10 cellular contexts compared by ENCODE assay signal in the genomic region with DNA sequence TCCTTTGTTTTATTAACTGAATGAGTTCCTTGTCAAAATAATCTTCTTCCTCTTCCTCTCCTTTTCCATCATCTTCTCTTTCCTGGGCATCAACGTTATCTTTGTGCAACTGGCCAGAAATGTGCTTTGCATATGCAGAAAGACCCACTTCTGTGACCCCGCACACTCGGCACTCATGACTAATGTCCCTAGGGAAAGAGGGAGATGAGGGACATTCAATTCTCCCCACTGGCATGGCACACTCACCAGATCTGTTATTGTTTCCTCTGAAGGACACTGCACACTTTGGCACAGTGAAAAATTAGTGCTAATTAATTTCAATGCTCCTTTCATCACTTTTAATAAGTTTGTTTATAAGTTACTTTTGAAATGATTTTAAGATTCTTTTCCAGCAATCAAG. TPM values are rescaled to one million over a fixed set of nuclear protein-coding genes. Genes with fewer than 3 reads are reported as not detected.
DNase-seq lines count a peak whose midpoint lies in the region; ATAC-seq and TF ChIP-seq lines count a peak whose summit lies in the region.
"Had no signal": no experiment of that assay in that cellular context is flagged by ENCODE, and none has a peak within 500 bp of the region (broad histone marks: within the 10 kb centered on the region; RNA-seq: fewer than 3 reads in every experiment).

No MANE protein-coding gene starts in this region.

- TF ChIP-seq CTCF in chondrocyte (IDR thresholded peaks at IDR 0.05): no peak

- no peaks in the 10 kb centered on the region for H3K27me3 Mint-ChIP-seq in chondrocyte (ENCODE audit: low read depth)

- H3K79me1 ChIP-seq in mesendoderm (ENCODE audit: low read length): no peaks in the 10 kb centered on the region

- peak overlapping the region; percentile 99 for H3K27ac Mint-ChIP-seq in chondrocyte (ENCODE audit: unreplicated experiment)
- H3K27ac Mint-ChIP-seq: T-helper 1 cell treated with Interleukin-12 subunit alpha and Interleukin-12 subunit beta and Interleukin-4 antibody, amounts not matched to agents 30 μg/mL and 1 μg/mL, for 36 hours had no signal

- peaks cover 56% of the 10 kb centered on the region for H3K4me1 Mint-ChIP-seq in chondrocyte (ENCODE audit: low read depth)

- WGBS in mesendoderm (ENCODE audit: extremely low coverage, insufficient coverage, low lambda C conversion rate): no CpG with 5 or more reads among the region's 3 CpGs

- H2BK5ac ChIP-seq in mesendoderm (ENCODE audit: low read length): no peak overlapping the region

- no peak overlapping the region for H2BK120ac ChIP-seq in mesendoderm (ENCODE audit: low read depth, low read length)

- H3K9me3 ChIP-seq in HUES6 (ENCODE audit: control insufficient read depth, insufficient read depth, low read depth, low read length): no peaks in the 10 kb centered on the region

- no peaks in the 10 kb centered on the region for H3K9me3 Mint-ChIP-seq in chondrocyte (ENCODE audit: low read depth)
- H3K9me3 Mint-ChIP-seq: T-helper 1 cell treated with Interleukin-12 subunit alpha and Interleukin-12 subunit beta and Interleukin-4 antibody, amounts not matched to agents 30 μg/mL and 1 μg/mL, for 36 hours had no signal

- no peak overlapping the region for H3K56ac ChIP-seq in mesendoderm (ENCODE audit: low read length)

- H3K27ac ChIP-seq in HUES6 (ENCODE audit: low read depth, low read length) (peak overlapping the region; percentile 60; the same call in 1 of the 2 replicates), mesendoderm (ENCODE audit: low read depth, low read length) (no peak overlapping the region)

- no peak overlapping the region for H4K5ac ChIP-seq in mesendoderm (ENCODE audit: low read length)

- H3K23ac ChIP-seq in mesendoderm (ENCODE audit: low read length): no peak overlapping the region

- ATAC-seq in HG02571 (IDR thresholded peaks at IDR 0.05; ENCODE audit: unreplicated experiment) (no peak), GM21447 (IDR thresholded peaks at IDR 0.05; ENCODE audit: unreplicated experiment) (no peak)

- H3K36me3 ChIP-seq in HUES6 (ENCODE audit: control insufficient read depth, insufficient read depth, low read length) (no peaks in the 10 kb centered on the region), mesendoderm (ENCODE audit: control insufficient read depth, insufficient read depth, low read length) (no peaks in the 10 kb centered on the region)

- no peak overlapping the region for H2BK15ac ChIP-seq in mesendoderm (replicated peaks; ENCODE audit: low read depth)

- H3K79me2 ChIP-seq in mesendoderm (ENCODE audit: control insufficient read depth, insufficient read depth, low read length): no peaks in the 10 kb centered on the region

- H4K8ac ChIP-seq in mesendoderm (ENCODE audit: low read depth, low read length): no peak overlapping the region

- DNase-seq in chondrocyte (ENCODE audit: low spot score) (no peak), left kidney (ENCODE audit: low read depth, low spot score) (peak; percentile 2), stromal cell of bone marrow (ENCODE audit: low read depth) (peak; percentile 28), mesendoderm (no peak)
- DNase-seq in activated CD4-positive, CD25-positive, alpha-beta regulatory T cell (lab: John Stamatoyannopoulos, UW): no peak
- DNase-seq: GF-D8 had no signal

- peaks cover 2% of the 10 kb centered on the region for H3K36me3 Mint-ChIP-seq in chondrocyte (ENCODE audit: low read depth)

- H3K9ac ChIP-seq in HUES6 (ENCODE audit: low read length): no peak overlapping the region
- no peak overlapping the region for H3K9ac ChIP-seq in mesendoderm (ENCODE audit: low read length)

- peaks cover 14% of the 10 kb centered on the region for H3K4me1 ChIP-seq in HUES6 (ENCODE audit: control insufficient read depth, insufficient read depth, low read length)
- H3K4me1 ChIP-seq in mesendoderm (ENCODE audit: control insufficient read depth, low read depth, low read length): peaks cover 4% of the 10 kb centered on the region

- H3K4ac ChIP-seq in mesendoderm (ENCODE audit: low read depth, low read length): no peak overlapping the region

- H3K4me2 ChIP-seq in mesendoderm (ENCODE audit: low read length): no peak overlapping the region

- no peaks in the 10 kb centered on the region for H3K27me3 ChIP-seq in HUES6 (ENCODE audit: control insufficient read depth, insufficient read depth, low read length)
- H3K27me3 ChIP-seq in mesendoderm (ENCODE audit: insufficient read depth, low read length, poor library complexity): no peaks in the 10 kb centered on the region

- peak overlapping the region; percentile 65 for H3K4me3 Mint-ChIP-seq in chondrocyte (ENCODE audit: unreplicated experiment)
- H3K4me3 Mint-ChIP-seq: T-helper 1 cell treated with Interleukin-12 subunit alpha and Interleukin-12 subunit beta and Interleukin-4 antibody, amounts not matched to agents 30 μg/mL and 1 μg/mL, for 36 hours had no signal

- H3K18ac ChIP-seq in mesendoderm (ENCODE audit: low read length): no peak overlapping the region

- H3K4me3 ChIP-seq in HUES6 (ENCODE audit: low read depth, low read length): 0 out of 2 replicates have a peak overlapping the region, but pooled peaks have one; percentile 18
- H3K4me3 ChIP-seq in mesendoderm (ENCODE audit: low read length): no peak overlapping the region

- no peak overlapping the region for H2AK5ac ChIP-seq in mesendoderm (ENCODE audit: low read length)

RNA-seq across cellular contexts. Expression of a gene that starts 34.0 kb away (rescaled TPM):
- total RNA-seq in chondrocyte: 57.6 to 80.2 TPM (median 58.1 TPM) in 3 replicates
- polyA plus RNA-seq in mesendoderm (2013, experiment 1 of 2): 21.8 TPM
- 21.5 TPM for polyA plus RNA-seq in mesendoderm (2013, experiment 2 of 2)

RNA-seq across cellular contexts. Expression of a gene that starts 38.5 kb away (rescaled TPM):
- total RNA-seq in chondrocyte: 66.0 to 85.6 TPM (median 74.0 TPM) in 3 replicates
- 46.7 TPM for polyA plus RNA-seq in mesendoderm (2013, experiment 1 of 2)
- 49.0 TPM for polyA plus RNA-seq in mesendoderm (2013, experiment 2 of 2)

Comparison
In these comparisons a context has a peak if more than half of its experiments do, and no peak if none do; other contexts are left out.
1. DNase-seq: peak in left kidney (single experiment) and stromal cell of bone marrow (single experiment); none in chondrocyte (single experiment), mesendoderm (single experiment) and activated CD4-positive, CD25-positive, alpha-beta regulatory T cell (0 of 4).